Comparison of ENCODE assay signal across 12 cellular contexts in genomic region chr17:64709481-64709880, GRCh38. TPM values are rescaled to one million over a fixed set of nuclear protein-coding genes. Genes with fewer than 3 reads are reported as not detected.
A peak's percentile ranks its signal among the peaks of the same experiment; 100 is the strongest.
DNase-seq lines count a peak whose midpoint lies in the region; ATAC-seq and TF ChIP-seq lines count a peak whose summit lies in the region.
"Had no signal": no experiment of that assay in that cellular context is flagged by ENCODE, and none has a peak within 500 bp of the region (broad histone marks: within the 10 kb centered on the region; RNA-seq: fewer than 3 reads in every experiment).

No MANE protein-coding gene starts in this region.

- H3K27me3 Mint-ChIP-seq in activated T-cell treated with anti-CD3 and anti-CD28 coated beads, Interleukin-2, amount 50 U/mL, for 24 hours, result no peaks in the 10 kb centered on the region
- H3K27me3 Mint-ChIP-seq in immature natural killer cell (ENCODE audit: low read depth in 3 of 3) (peaks cover 3 to 6% (median 5%) of the 10 kb centered on the region in 3 donors), osteocyte (ENCODE audit: unreplicated experiment) (no peaks in the 10 kb centered on the region)

- H3K36me3 Mint-ChIP-seq in activated T-cell treated with anti-CD3 and anti-CD28 coated beads, Interleukin-2, amount 50 U/mL, for 24 hours (ENCODE audit: low read depth), result no peaks in the 10 kb centered on the region
- H3K36me3 Mint-ChIP-seq in immature natural killer cell (no peaks in the 10 kb centered on the region), osteocyte (ENCODE audit: unreplicated experiment) (no peaks in the 10 kb centered on the region)
- H3K36me3 Mint-ChIP-seq: IgD-negative memory B cell had no signal

- H3K4me3 Mint-ChIP-seq in activated T-cell treated with anti-CD3 and anti-CD28 coated beads, Interleukin-2, amount 50 U/mL, for 24 hours, result no peak overlapping the region
- H3K4me3 Mint-ChIP-seq in immature natural killer cell (peak overlapping the region; percentile 74 to 83 (median 76)), osteocyte (ENCODE audit: unreplicated experiment) (no peak overlapping the region)

- peak; percentile 33 for DNase-seq in activated T-cell treated with anti-CD3 and anti-CD28 coated beads, Interleukin-2, amount 50 U/mL, for 24 hours
- DNase-seq in activated T-cell treated with anti-CD3 and anti-CD28 coated beads, Interleukin-2, amount 50 U/mL, for 1 hour, result no peak
- DNase-seq in immature natural killer cell (peak in 1 of 3 donors; percentile 12), substantia nigra (lab: John Stamatoyannopoulos, UW) (no peak), aorta (no peak), osteocyte (ENCODE audit: extremely low spot score, unreplicated experiment) (no peak)
- DNase-seq: NCI-H2227 treated with DMSO at 0.1 percent for 48 hours, SHP77, thyroid gland had no signal

- H3K4me1 ChIP-seq in aorta (ENCODE audit: control insufficient read depth in 1 of 2, insufficient read depth in 2 of 2, low read length in 2 of 2), result peaks cover 0 to 1% of the 10 kb centered on the region in 2 donors

- H3K4me1 Mint-ChIP-seq in activated T-cell treated with anti-CD3 and anti-CD28 coated beads, Interleukin-2, amount 50 U/mL, for 24 hours (ENCODE audit: low read depth), result peaks cover 58% of the 10 kb centered on the region
- H3K4me1 Mint-ChIP-seq in immature natural killer cell, result peaks cover 81 to 89% of the 10 kb centered on the region in 2 donors
- peaks cover 55% of the 10 kb centered on the region for H3K4me1 Mint-ChIP-seq in osteocyte (ENCODE audit: unreplicated experiment)

- H3K9me3 Mint-ChIP-seq in activated T-cell treated with anti-CD3 and anti-CD28 coated beads, Interleukin-2, amount 50 U/mL, for 24 hours, result no peaks in the 10 kb centered on the region
- H3K9me3 Mint-ChIP-seq in immature natural killer cell, result no peaks in the 10 kb centered on the region
- H3K9me3 Mint-ChIP-seq in osteocyte (ENCODE audit: unreplicated experiment), result no peaks in the 10 kb centered on the region
- H3K9me3 Mint-ChIP-seq: IgD-negative memory B cell had no signal

- no peaks in the 10 kb centered on the region for H3K27me3 ChIP-seq in aorta (ENCODE audit: control insufficient read depth in 1 of 2, insufficient read depth in 2 of 2, low read length in 1 of 2)
- H3K27me3 ChIP-seq: thyroid gland had no signal

- intact Hi-C loops in aorta (cut with DNase I), result no loop called here

- no peak overlapping the region for H3K4me3 ChIP-seq in aorta (ENCODE audit: low read length in 2 of 2)
- H3K4me3 ChIP-seq: thyroid gland had no signal

- H3K36me3 ChIP-seq in aorta (ENCODE audit: control insufficient read depth in 1 of 2, insufficient read depth in 2 of 2, low read length in 1 of 2), result no peaks in the 10 kb centered on the region
- H3K36me3 ChIP-seq: thyroid gland had no signal

- ATAC-seq in aorta (ENCODE audit: low FRiP score) (no peak), HG02884 (IDR thresholded peaks at IDR 0.05; ENCODE audit: unreplicated experiment) (no peak)

- no peaks in the 10 kb centered on the region for H3K9me3 ChIP-seq in aorta (ENCODE audit: control insufficient read depth, low read length)
- H3K9me3 ChIP-seq: thyroid gland had no signal

- peak overlapping the region; percentile 89 for H3K27ac Mint-ChIP-seq in activated T-cell treated with anti-CD3 and anti-CD28 coated beads, Interleukin-2, amount 50 U/mL, for 24 hours
- peak overlapping the region; percentile 94 to 99 (median 97) for H3K27ac Mint-ChIP-seq in immature natural killer cell
- H3K27ac Mint-ChIP-seq in osteocyte (ENCODE audit: unreplicated experiment), result no peak overlapping the region

- peak overlapping the region; percentile 82; the same call in 1 of the 2 replicates for H3K27ac ChIP-seq in VCaP
- peak overlapping the region; percentile 50 for H3K27ac ChIP-seq in substantia nigra (ENCODE audit: low read depth, low read length, poor library complexity, severe bottlenecking)
- H3K27ac ChIP-seq in aorta (ENCODE audit: low read depth in 1 of 2, low read length in 2 of 2), result no peak overlapping the region
- H3K27ac ChIP-seq: thyroid gland had no signal

- TF ChIP-seq CTCF in VCaP (conservative IDR thresholded peaks at IDR 0.05) (no peak), osteocyte (IDR thresholded peaks at IDR 0.05) (no peak)

- 69 to 74% methylated on average over 4 of the region's 4 CpGs for WGBS in aorta, 2 donors

RNA-seq across cellular contexts. Expression of gene SMURF2, which starts 47.4 kb away (rescaled TPM):
- polyA plus RNA-seq in immature natural killer cell, result 1 to 10 TPM; 8.1 to 8.5 (median 8.3) TPM
- 10 to 100 TPM; 36.3 to 62.1 TPM for total RNA-seq in aorta
- polyA plus RNA-seq in aorta, result 10 to 100 TPM; 11.3 to 12.5 TPM
- 41.7 and 42.3 TPM in 2 replicates for total RNA-seq in osteocyte

Comparison
In these comparisons a context has a peak if more than half of its experiments do, and no peak if none do; other contexts are left out.
1. H3K4me3 Mint-ChIP-seq: peak in immature natural killer cell (5 of 5); none in activated T-cell treated with anti-CD3 and anti-CD28 coated beads, Interleukin-2, amount 50 U/mL, for 24 hours (single experiment) and osteocyte (single experiment).
2. H3K27ac ChIP-seq: peak in VCaP (single experiment) and substantia nigra (single experiment); none in aorta (0 of 2).